Comparison of ENCODE assay signal across 24 cellular contexts in genomic region chr11:42957831-42958230, GRCh38.
"Had no signal": no experiment of that assay in that cellular context is flagged by ENCODE, and none has a peak within 500 bp of the region (broad histone marks: within the 10 kb centered on the region; RNA-seq: fewer than 3 reads in every experiment).

No MANE protein-coding gene starts in this region.

- DNase-seq: colonic mucosa; cortex of kidney; dermis blood vessel endothelial cell; dorsolateral prefrontal cortex; effector CD4-positive, alpha-beta T cell; effector CD8-positive, alpha-beta T cell; effector memory CD4-positive, alpha-beta T cell; effector memory CD8-positive, alpha-beta T cell; endodermal cell; erythroblast; esophagus squamous epithelium; foreskin fibroblast; foreskin keratinocyte; foreskin melanocyte; gastrocnemius medialis; glutamatergic neuron; head of caudate nucleus; heart left ventricle; heart right ventricle had no signal

- H3K4me3 ChIP-seq: colonic mucosa, coronary artery, dorsolateral prefrontal cortex, esophagus muscularis mucosa, esophagus squamous epithelium, gastrocnemius medialis, gastroesophageal sphincter, heart left ventricle, heart right ventricle had no signal

- H3K4me1 ChIP-seq: colonic mucosa, esophagus muscularis mucosa, esophagus squamous epithelium, foreskin keratinocyte, gastrocnemius medialis, gastroesophageal sphincter, heart left ventricle, heart right ventricle had no signal

- H3K9me3 ChIP-seq: colonic mucosa, esophagus muscularis mucosa, gastrocnemius medialis, gastroesophageal sphincter, heart left ventricle had no signal

- H3K27me3 ChIP-seq: colonic mucosa, dorsolateral prefrontal cortex, esophagus muscularis mucosa, esophagus squamous epithelium, foreskin keratinocyte, gastrocnemius medialis, gastroesophageal sphincter, heart left ventricle, heart right ventricle had no signal

- H3K27ac ChIP-seq: colonic mucosa, coronary artery, dorsolateral prefrontal cortex, epithelial cell of prostate, esophagus muscularis mucosa, esophagus squamous epithelium, foreskin keratinocyte, gastrocnemius medialis, gastroesophageal sphincter, heart left ventricle, heart right ventricle had no signal

- H3K36me3 ChIP-seq: colonic mucosa, esophagus muscularis mucosa, esophagus squamous epithelium, gastrocnemius medialis, gastroesophageal sphincter, heart left ventricle, heart right ventricle had no signal

- ATAC-seq: effector memory CD8-positive, alpha-beta T cell; esophagus mucosa; foreskin keratinocyte; gastrocnemius medialis; gastroesophageal sphincter; heart left ventricle; heart right ventricle had no signal
